In genomic region chr17:16181581-16181980, GRCh38 we compare ENCODE assay signal across 26 cellular contexts.
"Had no signal": no experiment of that assay in that cellular context is flagged by ENCODE, and none has a peak within 500 bp of the region (broad histone marks: within the 10 kb centered on the region; RNA-seq: fewer than 3 reads in every experiment).

No MANE protein-coding gene starts in this region.

- H3K27me3 ChIP-seq: neural progenitor cell, neutrophil, right atrium auricular region, right lobe of liver, tibial nerve, uterus had no signal

- H3K4me3 ChIP-seq: left ventricle myocardium inferior, lung, neural progenitor cell, right atrium auricular region, right lobe of liver, smooth muscle cell, tibial nerve, uterus had no signal

- H3K4me1 Mint-ChIP-seq: mesothelial cell of epicardium, nephron progenitor cell, neural progenitor cell had no signal

- H3K9me3 Mint-ChIP-seq: naive B cell; natural killer cell; stimulated activated memory B cell treated with anti-CD40 and anti-IgM and Interleukin-4, amounts not matched to agents 10 μg/mL and 1 μg/mL and 100 μg/mL, for 72 hours; stimulated activated naive CD8-positive, alpha-beta T cell treated with anti-CD3 and anti-CD28 coated beads, Interleukin-15, amount 100 ng/mL, for 72 hours; type B pancreatic cell had no signal

- H3K36me3 Mint-ChIP-seq: natural killer cell had no signal

- H2AFZ ChIP-seq: neural progenitor cell had no signal

- H3K9ac ChIP-seq: neural progenitor cell had no signal

- H3K9me3 ChIP-seq: left ventricle myocardium inferior, neutrophil, right atrium auricular region, right lobe of liver, tibial nerve, uterus had no signal

- H3K27ac ChIP-seq: left ventricle myocardium inferior, neural progenitor cell, neutrophil, right atrium auricular region, right lobe of liver, tibial nerve, uterus had no signal

- H3K4me3 Mint-ChIP-seq: mesothelial cell of epicardium; naive B cell; natural killer cell; nephron progenitor cell; neural progenitor cell; stimulated activated memory B cell treated with anti-CD40 and anti-IgM and Interleukin-4, amounts not matched to agents 10 μg/mL and 1 μg/mL and 100 μg/mL, for 72 hours; stimulated activated naive CD8-positive, alpha-beta T cell treated with anti-CD3 and anti-CD28 coated beads, Interleukin-15, amount 100 ng/mL, for 72 hours; type B pancreatic cell had no signal

- H3K36me3 ChIP-seq: uterus had no signal

- H3K4me2 ChIP-seq: neural progenitor cell, smooth muscle cell had no signal

- H3K4me1 ChIP-seq: left ventricle myocardium inferior, neural progenitor cell, right atrium auricular region, right lobe of liver, tibial nerve had no signal

- ATAC-seq: natural killer cell; right lobe of liver; stimulated activated memory B cell treated with anti-CD40 and anti-IgM and Interleukin-4, amounts not matched to agents 10 μg/mL and 1 μg/mL and 100 μg/mL, for 72 hours; stimulated activated naive CD8-positive, alpha-beta T cell treated with anti-CD3 and anti-CD28 coated beads, Interleukin-15, amount 100 ng/mL, for 72 hours had no signal

- H3K27ac Mint-ChIP-seq: mesothelial cell of epicardium; nephron progenitor cell; neural progenitor cell; progenitor cell of endocrine pancreas; stimulated activated memory B cell treated with anti-CD40 and anti-IgM and Interleukin-4, amounts not matched to agents 10 μg/mL and 1 μg/mL and 100 μg/mL, for 72 hours; stimulated activated naive CD8-positive, alpha-beta T cell treated with anti-CD3 and anti-CD28 coated beads, Interleukin-15, amount 100 ng/mL, for 72 hours; type B pancreatic cell had no signal

- H3K27me3 Mint-ChIP-seq: naive B cell; progenitor cell of endocrine pancreas; stimulated activated memory B cell treated with anti-CD40 and anti-IgM and Interleukin-4, amounts not matched to agents 10 μg/mL and 1 μg/mL and 100 μg/mL, for 72 hours; stimulated activated naive CD8-positive, alpha-beta T cell treated with anti-CD3 and anti-CD28 coated beads, Interleukin-15, amount 100 ng/mL, for 72 hours; type B pancreatic cell had no signal

- DNase-seq: islet precursor cell; left ventricle myocardium inferior; mesendoderm; naive B cell; natural killer cell; nephron progenitor cell; occipital lobe; right lobe of liver; stimulated activated CD4-positive, alpha-beta T cell treated with anti-CD3 and anti-CD28 coated beads, Interleukin-1b, Interleukin-23, amount 100 ng/mL, for 48 hours; stimulated activated CD4-positive, alpha-beta T cell treated with anti-CD3 and anti-CD28 coated beads, Interleukin-2, amount 100 ng/mL, for 48 hours; stimulated activated CD4-positive, alpha-beta T cell treated with anti-CD3 and anti-CD28 coated beads, Interleukin-4, amount 100 ng/mL, for 4 hours; stimulated activated CD8-positive, alpha-beta memory T cell treated with anti-CD3 and anti-CD28 coated beads, Interleukin-4, amount 100 ng/mL, for 48 hours; stimulated activated naive CD4-positive, alpha-beta T cell treated with Interleukin-2 at 50 U/mL for 16 hours; stimulated activated naive CD8-positive, alpha-beta T cell treated with anti-CD3 and anti-CD28 coated beads, Interleukin-15, amount 100 ng/mL, for 72 hours; substantia nigra; uterus had no signal
